8 cellular contexts compared by ENCODE assay signal in genomic region chr2:69177785-69178636, GRCh38.
A peak's percentile ranks its signal among the peaks of the same experiment; 100 is the strongest.
DNase-seq lines count a peak whose midpoint lies in the region; FAIRE-seq and TF ChIP-seq lines count a peak whose summit lies in the region.

No MANE protein-coding gene starts in this region.

- FAIRE-seq in GM18507 (lab: Jason Lieb, UNC): no peak
- no peak for FAIRE-seq in RCC 7860 (lab: Jason Lieb, UNC)

- H3K9me3 Mint-ChIP-seq in chondrocyte (ENCODE audit: low read depth): no peaks in the 10 kb centered on the region

- H3K27ac Mint-ChIP-seq in chondrocyte (ENCODE audit: unreplicated experiment): peak overlapping the region; percentile 98

- H3K9ac ChIP-seq in Karpas-422 (ENCODE audit: low read length): no peak overlapping the region

- H3K4me1 ChIP-seq in Karpas-422 (ENCODE audit: low read length): no peaks in the 10 kb centered on the region

- H3K27me3 ChIP-seq in Karpas-422 (ENCODE audit: low read length): no peaks in the 10 kb centered on the region

- TF ChIP-seq CTCF in chondrocyte (IDR thresholded peaks at IDR 0.05): no peak
- TF ChIP-seq CTCF in GM20000 (IDR thresholded peaks at IDR 0.05; ENCODE audit: extremely low read depth, missing control alignments): no peak

- DNase-seq in GM18507 (ENCODE audit: extremely low spot score, insufficient read length, low read depth) (peak; percentile 17), NCI-H460 (ENCODE audit: extremely low read depth, low read depth) (peak; percentile 95), chondrocyte (ENCODE audit: low spot score) (peak; percentile 94), iris pigment epithelial cell (ENCODE audit: low read depth) (peak; percentile 99), smooth muscle cell of the brain vasculature (ENCODE audit: low read depth, low spot score) (peak; percentile 29), GM20000 (ENCODE audit: low spot score) (no peak), Karpas-422 (no peak), RCC 7860 (ENCODE audit: low spot score) (no peak)

- no peaks in the 10 kb centered on the region for H4K20me1 ChIP-seq in Karpas-422 (ENCODE audit: insufficient read depth, low read depth, low read length)

- H3K4me2 ChIP-seq in Karpas-422 (ENCODE audit: low read depth, low read length, poor library complexity, severe bottlenecking): no peak overlapping the region

- peak overlapping the region; percentile 41 for H3K4me3 Mint-ChIP-seq in chondrocyte (ENCODE audit: unreplicated experiment)

- H3K27me3 Mint-ChIP-seq in chondrocyte (ENCODE audit: low read depth): no peaks in the 10 kb centered on the region

- peaks cover 67% of the 10 kb centered on the region for H3K4me1 Mint-ChIP-seq in chondrocyte (ENCODE audit: low read depth)

- no peaks in the 10 kb centered on the region for H3K79me2 ChIP-seq in Karpas-422 (ENCODE audit: low read length)

- no peak overlapping the region for H3K27ac ChIP-seq in Karpas-422 (ENCODE audit: low read length)

- H3K4me3 ChIP-seq in Karpas-422 (ENCODE audit: low read length): no peak overlapping the region

- H3K36me3 ChIP-seq in Karpas-422 (ENCODE audit: insufficient read depth, low read length): no peaks in the 10 kb centered on the region

- H2AFZ ChIP-seq in Karpas-422 (ENCODE audit: low read length): no peak overlapping the region

- no peaks in the 10 kb centered on the region for H3K9me2 ChIP-seq in Karpas-422 (replicated peaks; ENCODE audit: insufficient read depth, low read length)

- peaks cover 26% of the 10 kb centered on the region for H3K36me3 Mint-ChIP-seq in chondrocyte (ENCODE audit: low read depth)

- no peaks in the 10 kb centered on the region for H3K9me3 ChIP-seq in Karpas-422 (ENCODE audit: low read length)

Comparison
In these comparisons a context has a peak if more than half of its experiments do, and no peak if none do; other contexts are left out.
1. DNase-seq: peak in GM18507 (single experiment), NCI-H460 (single experiment), chondrocyte (single experiment), iris pigment epithelial cell (single experiment) and smooth muscle cell of the brain vasculature (single experiment); none in GM20000 (single experiment), Karpas-422 (single experiment) and RCC 7860 (single experiment).